9 cellular contexts compared by ENCODE assay signal in the genomic region with DNA sequence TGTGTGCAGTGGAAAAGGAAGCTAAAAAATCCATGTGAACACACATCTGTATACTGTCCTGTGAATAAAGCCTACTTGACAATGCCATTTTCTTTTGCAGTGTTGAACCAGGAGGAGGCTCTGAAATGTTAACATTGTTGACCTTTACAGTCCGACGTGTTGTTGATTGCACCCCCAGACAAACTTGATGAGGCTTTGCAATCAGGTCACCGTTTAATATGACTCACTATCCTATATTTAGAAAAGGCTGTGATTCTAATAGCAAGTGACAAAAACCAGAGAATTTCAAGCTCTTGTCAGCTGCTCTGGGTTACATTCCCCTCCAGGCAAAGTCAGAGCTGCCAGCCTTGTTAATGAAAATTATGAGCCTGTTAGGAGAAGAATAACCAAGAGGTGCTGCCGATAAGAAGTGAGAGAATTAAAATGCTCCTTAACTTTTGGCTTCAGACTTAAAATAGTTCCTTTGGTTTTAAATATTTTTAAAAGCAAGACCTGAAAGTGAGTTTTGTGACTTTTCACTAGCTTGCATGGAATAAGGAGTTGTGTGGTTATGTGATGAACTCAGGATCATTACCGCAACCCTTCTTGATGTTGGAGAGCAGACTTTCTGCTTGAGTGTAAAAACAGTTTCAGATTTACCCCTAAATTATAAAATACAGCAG.
DNase-seq lines count a peak whose midpoint lies in the region; ATAC-seq and TF ChIP-seq lines count a peak whose summit lies in the region.
"Had no signal": no experiment of that assay in that cellular context is flagged by ENCODE, and none has a peak within 500 bp of the region (broad histone marks: within the 10 kb centered on the region; RNA-seq: fewer than 3 reads in every experiment).

No MANE protein-coding gene starts in this region.

- H3K4me1 ChIP-seq in IMR-90 (ENCODE audit: control insufficient read depth, insufficient read depth, low read length) (peaks cover 18% of the 10 kb centered on the region), muscle layer of colon (ENCODE audit: insufficient read depth, low read length) (peaks cover 35% of the 10 kb centered on the region), mucosa of descending colon (ENCODE audit: low read depth) (no peaks in the 10 kb centered on the region)

- no peak overlapping the region for H2AK9ac ChIP-seq in IMR-90 (replicated peaks; ENCODE audit: low read depth, low read length, poor library complexity)

- 0 out of 4 replicates have a peak overlapping the region, but pooled peaks have one; percentile 2 to 9 for H4K8ac ChIP-seq in IMR-90 (ENCODE audit: low read depth in 2 of 2, low read length in 2 of 2)

- no CpG with 5 or more reads among the region's 5 CpGs for WGBS in IMR-90 (ENCODE audit: extremely low coverage in 2 of 2, insufficient read length in 1 of 2), 2 experiments

- H4K5ac ChIP-seq in IMR-90 (ENCODE audit: low read depth, low read length) = no peak overlapping the region; the same call in 1 of the 2 replicates

- no peak for TF ChIP-seq POLR2A in IMR-90 (IDR thresholded peaks at IDR 0.05; ENCODE audit: low read depth, low read length)

- intact Hi-C loops in IMR-90 (cut with micrococcal nuclease) = no loop called here
- intact Hi-C loops in mucosa of descending colon (cut with DNase I, micrococcal nuclease) = no loop called here

- no peak overlapping the region for H2AFZ ChIP-seq in IMR-90 (replicated peaks; ENCODE audit: low read length, poor library complexity)

- H3K56ac ChIP-seq in IMR-90 (ENCODE audit: extremely low read depth, insufficient read depth, low read length) = no peak overlapping the region

- no peak; the same call in 1 of the 2 replicates for ATAC-seq in IMR-90 (ENCODE audit: low read depth)
- ATAC-seq in mucosa of descending colon = no peak
- ATAC-seq in HG03521 (IDR thresholded peaks at IDR 0.05; ENCODE audit: unreplicated experiment) = no peak

- BruUV-seq in IMR-90 (replicated peaks; lab: Mats Ljungman, UMichigan) = no TSS peak

- peak overlapping the region; percentile 14; the same call in 1 of the 2 replicates for H2BK120ac ChIP-seq in IMR-90 (ENCODE audit: low read depth, low read length)

- in situ Hi-C loops in IMR-90 (cut with MboI; ENCODE audit: low sequenced_read_pairs) = no loop called here

- no peak overlapping the region for H3K4me3 ChIP-seq in IMR-90 (ENCODE audit: insufficient read depth, low read depth, low read length)
- H3K4me3 ChIP-seq in epithelial cell of proximal tubule (ENCODE audit: low read depth, low read length) = no peak overlapping the region
- H3K4me3 ChIP-seq in muscle layer of colon (ENCODE audit: low read depth in 1 of 2, low read length in 2 of 2) = no peak overlapping the region
- no peak overlapping the region for H3K4me3 ChIP-seq in mucosa of descending colon

- H3K4me2 ChIP-seq in IMR-90 (ENCODE audit: low read depth, low read length) = peak overlapping the region; percentile 28; the same call in 1 of the 2 replicates

- H3K27ac ChIP-seq in IMR-90 (ENCODE audit: insufficient read depth, low read length) = no peak overlapping the region
- H3K27ac ChIP-seq in muscle layer of colon (ENCODE audit: low read depth, low read length) = peak overlapping the region; percentile 66

- H3K9ac ChIP-seq in IMR-90 (ENCODE audit: low read depth, low read length) (no peak overlapping the region; the same call in 1 of the 2 replicates), muscle layer of colon (ENCODE audit: low read length) (no peak overlapping the region)

- no peak overlapping the region for H2BK20ac ChIP-seq in IMR-90 (ENCODE audit: low read depth, low read length)

- dilution Hi-C loops in IMR-90 (cut with HindIII; ENCODE audit: low sequenced_read_pairs, unreplicated experiment) = no loop called here

- H3K27me3 ChIP-seq in IMR-90 (ENCODE audit: control insufficient read depth, insufficient read depth, low read length) (no peaks in the 10 kb centered on the region), muscle layer of colon (ENCODE audit: control insufficient read depth in 1 of 2, insufficient read depth in 2 of 2, low read length in 2 of 2) (no peaks in the 10 kb centered on the region)

- no peak overlapping the region for H2BK5ac ChIP-seq in IMR-90 (ENCODE audit: low read depth, low read length, poor library complexity, severe bottlenecking)

- H3K36me3 ChIP-seq in IMR-90 (ENCODE audit: control insufficient read depth, insufficient read depth, low read length) = no peaks in the 10 kb centered on the region
- H3K36me3 ChIP-seq in muscle layer of colon (ENCODE audit: insufficient read depth, low read length) = no peaks in the 10 kb centered on the region
- no peaks in the 10 kb centered on the region for H3K36me3 ChIP-seq in mucosa of descending colon (ENCODE audit: low read depth)

- no peak for TF ChIP-seq CTCF in IMR-90 (conservative IDR thresholded peaks at IDR 0.05; ENCODE audit: low read depth, low read length)
- no peak for TF ChIP-seq CTCF in epithelial cell of proximal tubule (conservative IDR thresholded peaks at IDR 0.05; ENCODE audit: low read depth, low read length)
- no peak for TF ChIP-seq CTCF in mucosa of descending colon (IDR thresholded peaks at IDR 0.05)

- H3K9me3 ChIP-seq in IMR-90 (ENCODE audit: control insufficient read depth, insufficient read depth, low read length) (no peaks in the 10 kb centered on the region), muscle layer of colon (ENCODE audit: low read length) (no peaks in the 10 kb centered on the region), mucosa of descending colon (no peaks in the 10 kb centered on the region)

- no peak overlapping the region for H3K14ac ChIP-seq in IMR-90 (replicated peaks; ENCODE audit: low read depth, low read length)

- no peaks in the 10 kb centered on the region for H4K20me1 ChIP-seq in IMR-90 (ENCODE audit: insufficient read depth, low read length)

- CTCF ChIA-PET in IMR-90 (lab: Yijun Ruan, JAX) = interaction anchor here (0.8 kb wide), 1 partner anchor 27 kb away, joined by 3 read pairs; no protein-coding TSS in a partner anchor

- TF ChIP-seq RAD21 in IMR-90 (IDR thresholded peaks at IDR 0.05; ENCODE audit: low read length) = no peak

- H3K79me1 ChIP-seq in IMR-90 (ENCODE audit: low read depth in 1 of 2, low read length in 2 of 2) = no peaks in the 10 kb centered on the region

- H3K9me1 ChIP-seq in IMR-90 (ENCODE audit: insufficient read depth, low read length) = no peaks in the 10 kb centered on the region

- H3K23ac ChIP-seq in IMR-90 (ENCODE audit: low read depth, low read length) = no peak overlapping the region

- H2AK5ac ChIP-seq in IMR-90 (ENCODE audit: low read depth, low read length) = no peak overlapping the region

- peak; percentile 38 for DNase-seq in AG20443 (ENCODE audit: low spot score)
- DNase-seq in IMR-90 = peak; percentile 43
- DNase-seq in epithelial cell of proximal tubule (ENCODE audit: low read depth) = peak; percentile 27
- DNase-seq in mucosa of descending colon = no peak
- DNase-seq in ecto neural progenitor cell (ENCODE audit: low spot score) = no peak
- DNase-seq in activated T-cell treated with anti-CD3 and anti-CD28 coated beads, Interleukin-2, amount 50 U/mL, for 1 hour = no peak
- DNase-seq: NCI-H2227 treated with DMSO at 0.1 percent for 48 hours had no signal

- H2BK15ac ChIP-seq in IMR-90 (ENCODE audit: low read depth, low read length) = peak overlapping the region; percentile 63; the same call in 1 of the 3 replicates

- POLR2A ChIA-PET in IMR-90 (lab: Charles Lee; ENCODE audit: unreplicated experiment) = no interaction called here

- peak overlapping the region; percentile 1; the same call in 1 of the 2 replicates for H3K4ac ChIP-seq in IMR-90 (ENCODE audit: low read depth, low read length)

- peak overlapping the region; percentile 26; the same call in 1 of the 2 replicates for H3K18ac ChIP-seq in IMR-90 (ENCODE audit: low read depth, low read length)

- H4K91ac ChIP-seq in IMR-90 (ENCODE audit: insufficient read depth, low read depth, low read length) = no peak overlapping the region

TF ChIP-seq in IMR-90, 13 proteins besides CTCF, POLR2A, EP300 and RAD21:
- TF ChIP-seq BHLHE40 (IDR thresholded peaks at IDR 0.05; ENCODE audit: low read depth, low read length) = no peak
- no peak for TF ChIP-seq FOS (IDR thresholded peaks at IDR 0.05; ENCODE audit: low read depth, low read length)
- no peak for TF ChIP-seq MAZ (IDR thresholded peaks at IDR 0.05; ENCODE audit: borderline replicate concordance, low read depth, low read length)
- TF ChIP-seq CEBPB (IDR thresholded peaks at IDR 0.05; ENCODE audit: low read depth, low read length) = no peak
- TF ChIP-seq MAFK (IDR thresholded peaks at IDR 0.05; ENCODE audit: low read depth, low read length) = no peak
- TF ChIP-seq SMC3 (IDR thresholded peaks at IDR 0.05; ENCODE audit: low read depth, low read length) = no peak
- TF ChIP-seq, protein P1, sequence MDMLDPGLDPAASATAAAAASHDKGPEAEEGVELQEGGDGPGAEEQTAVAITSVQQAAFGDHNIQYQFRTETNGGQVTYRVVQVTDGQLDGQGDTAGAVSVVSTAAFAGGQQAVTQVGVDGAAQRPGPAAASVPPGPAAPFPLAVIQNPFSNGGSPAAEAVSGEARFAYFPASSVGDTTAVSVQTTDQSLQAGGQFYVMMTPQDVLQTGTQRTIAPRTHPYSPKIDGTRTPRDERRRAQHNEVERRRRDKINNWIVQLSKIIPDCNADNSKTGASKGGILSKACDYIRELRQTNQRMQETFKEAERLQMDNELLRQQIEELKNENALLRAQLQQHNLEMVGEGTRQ (IDR thresholded peaks at IDR 0.05; ENCODE audit: low read depth, low read length) = no peak
- no peak for TF ChIP-seq RCOR1 (IDR thresholded peaks at IDR 0.05; ENCODE audit: insufficient replicate concordance, low read length)
- TF ChIP-seq CHD1 (IDR thresholded peaks at IDR 0.05; ENCODE audit: low read depth, low read length) = no peak
- no peak for TF ChIP-seq RFX5 (IDR thresholded peaks at IDR 0.05; ENCODE audit: low read depth, low read length)
- TF ChIP-seq, protein P2, sequence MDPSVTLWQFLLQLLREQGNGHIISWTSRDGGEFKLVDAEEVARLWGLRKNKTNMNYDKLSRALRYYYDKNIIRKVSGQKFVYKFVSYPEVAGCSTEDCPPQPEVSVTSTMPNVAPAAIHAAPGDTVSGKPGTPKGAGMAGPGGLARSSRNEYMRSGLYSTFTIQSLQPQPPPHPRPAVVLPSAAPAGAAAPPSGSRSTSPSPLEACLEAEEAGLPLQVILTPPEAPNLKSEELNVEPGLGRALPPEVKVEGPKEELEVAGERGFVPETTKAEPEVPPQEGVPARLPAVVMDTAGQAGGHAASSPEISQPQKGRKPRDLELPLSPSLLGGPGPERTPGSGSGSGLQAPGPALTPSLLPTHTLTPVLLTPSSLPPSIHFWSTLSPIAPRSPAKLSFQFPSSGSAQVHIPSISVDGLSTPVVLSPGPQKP (IDR thresholded peaks at IDR 0.05; ENCODE audit: borderline replicate concordance, low read depth, low read length) = no peak
- TF ChIP-seq MXI1 (IDR thresholded peaks at IDR 0.05; ENCODE audit: borderline replicate concordance, low read depth, low read length) = no peak
- TF ChIP-seq NFE2L2 (IDR thresholded peaks at IDR 0.05; ENCODE audit: low read depth, low read length) = no peak
TF ChIP-seq in IMR-90: peak in this region for 0.

Comparison
In these comparisons a context has a peak if more than half of its experiments do, and no peak if none do; other contexts are left out.
1. DNase-seq: peak in AG20443 (single experiment), IMR-90 (single experiment) and epithelial cell of proximal tubule (single experiment); none in mucosa of descending colon (0 of 3), ecto neural progenitor cell (single experiment) and activated T-cell treated with anti-CD3 and anti-CD28 coated beads, Interleukin-2, amount 50 U/mL, for 1 hour (single experiment).